Comparison of ENCODE assay signal across 8 cellular contexts in genomic region chr6:166342293-166343156, GRCh38. TPM values are rescaled to one million over a fixed set of nuclear protein-coding genes. Genes with fewer than 3 reads are reported as not detected.
DNase-seq lines count a peak whose midpoint lies in the region; ATAC-seq and TF ChIP-seq lines count a peak whose summit lies in the region.

TSS of gene SFT2D1 (minus strand) at chr6:166342545. CDS start at chr6:166342481, 64 bp downstream.

- under 1% methylated on average over 77 of the region's 77 CpGs for whole genome bisulfite sequencing in liver

- no peak for TF ChIP-seq RAD21 in liver (IDR thresholded peaks at IDR 0.05)

- H3K27me3 ChIP-seq in liver (ENCODE audit: control insufficient read depth in 4 of 4, insufficient read depth in 4 of 4, low read length in 3 of 4): no peaks in the 10 kb centered on the region

- no peak for TF ChIP-seq CTCF in liver (IDR thresholded peaks at IDR 0.05; ENCODE audit: low read depth, low read length, missing input control)

- H3K36me3 ChIP-seq in liver (ENCODE audit: control insufficient read depth in 4 of 4, insufficient read depth in 3 of 4, low read depth in 1 of 4, low read length in 3 of 4): peaks cover 0 to 4% (median 4%) of the 10 kb centered on the region in 4 donors

- DNase-seq in AML-193 (lab: John Stamatoyannopoulos, UW) (peak; percentile 86 to 87), NCI-H510A treated with DMSO at 0.1 percent for 48 hours (lab: John Stamatoyannopoulos, UW) (peak; percentile 20), dermis blood vessel endothelial cell (peak; percentile 92)
- peak; percentile 59 for DNase-seq in activated CD4-positive, alpha-beta T cell treated with anti-CD3 and anti-CD28 coated beads, Interleukin-2, amount 50 U/mL, for 1 hour
- DNase-seq in stimulated activated CD4-positive, alpha-beta T cell treated with anti-CD3 and anti-CD28 coated beads, Interleukin-4, amount 100 ng/mL, for 1 hour: peak; percentile 78

- H3K9ac ChIP-seq in liver (ENCODE audit: low read depth in 1 of 2, low read length in 2 of 2): peak within 1 kb of the TSS; percentile 84 to 97

- peaks cover 3 to 36% (median 17%) of the 10 kb centered on the region in 4 donors for H3K4me1 ChIP-seq in liver (ENCODE audit: control insufficient read depth in 4 of 4, insufficient read depth in 4 of 4, low read length in 3 of 4)

- H3K4me3 ChIP-seq in liver (ENCODE audit: low read depth in 1 of 3, low read length in 3 of 3): peak within 1 kb of the TSS; percentile 91 to 95 (median 94)

- H3K9me3 ChIP-seq in liver (ENCODE audit: control insufficient read depth in 4 of 4, low read length in 3 of 4): no peaks in the 10 kb centered on the region

- ATAC-seq in GM19025 (IDR thresholded peaks at IDR 0.05; ENCODE audit: low read depth, unreplicated experiment) (peak; percentile 91), HG03280 (IDR thresholded peaks at IDR 0.05; ENCODE audit: unreplicated experiment) (peak; percentile 96)

- peak within 1 kb of the TSS; percentile 91 to 94 for H3K27ac ChIP-seq in liver (ENCODE audit: low read depth in 1 of 2, low read length in 2 of 2)

TF ChIP-seq in liver, 16 proteins besides CTCF, POLR2A, EP300 and RAD21:
- peak; percentile 24 for TF ChIP-seq MAX (IDR thresholded peaks at IDR 0.05)
- TF ChIP-seq SP1 (IDR thresholded peaks at IDR 0.05): no peak
- TF ChIP-seq EGR1 (IDR thresholded peaks at IDR 0.05; ENCODE audit: low read depth in 2 of 2): peak in 1 of 2 donors; percentile 19
- no peak for TF ChIP-seq HNF4G (IDR thresholded peaks at IDR 0.05)
- peak; percentile 75 for TF ChIP-seq YY1 (IDR thresholded peaks at IDR 0.05)
- TF ChIP-seq GABPA (IDR thresholded peaks at IDR 0.05 in 1 of 2, conservative IDR thresholded peaks at IDR 0.05 in 1 of 2): peak; percentile 76 to 95
- TF ChIP-seq REST (IDR thresholded peaks at IDR 0.05): peak; percentile 40
TF ChIP-seq in liver: peak in this region for 5.

RNA-seq across cellular contexts. Expression of gene SFT2D1, which starts in this region (rescaled TPM):
- total RNA-seq in dermis blood vessel endothelial cell (18.1 and 31.8 TPM in 2 replicates), liver (10 to 100 TPM; 14.7 to 15.7 TPM)
- 10 to 100 TPM in 1 of 2 donors, 1 to 10 TPM in 1; 9.5 to 16.6 TPM for polyA plus RNA-seq in liver

Comparison
In these comparisons a context has a peak if more than half of its experiments do, and no peak if none do; other contexts are left out.
1. Peak in every context shown above with its lines: DNase-seq, ATAC-seq, H3K4me3 ChIP-seq and H3K27ac ChIP-seq.
2. DNase-seq: peak in every context shown above with its lines; median percentile 92 in dermis blood vessel endothelial cell; 86 in AML-193; 78 in stimulated activated CD4-positive, alpha-beta T cell treated with anti-CD3 and anti-CD28 coated beads, Interleukin-4, amount 100 ng/mL, for 1 hour; 59 in activated CD4-positive, alpha-beta T cell treated with anti-CD3 and anti-CD28 coated beads, Interleukin-2, amount 50 U/mL, for 1 hour; 20 in NCI-H510A treated with DMSO at 0.1 percent for 48 hours.